12 cellular contexts compared by ENCODE assay signal in the genomic region with DNA sequence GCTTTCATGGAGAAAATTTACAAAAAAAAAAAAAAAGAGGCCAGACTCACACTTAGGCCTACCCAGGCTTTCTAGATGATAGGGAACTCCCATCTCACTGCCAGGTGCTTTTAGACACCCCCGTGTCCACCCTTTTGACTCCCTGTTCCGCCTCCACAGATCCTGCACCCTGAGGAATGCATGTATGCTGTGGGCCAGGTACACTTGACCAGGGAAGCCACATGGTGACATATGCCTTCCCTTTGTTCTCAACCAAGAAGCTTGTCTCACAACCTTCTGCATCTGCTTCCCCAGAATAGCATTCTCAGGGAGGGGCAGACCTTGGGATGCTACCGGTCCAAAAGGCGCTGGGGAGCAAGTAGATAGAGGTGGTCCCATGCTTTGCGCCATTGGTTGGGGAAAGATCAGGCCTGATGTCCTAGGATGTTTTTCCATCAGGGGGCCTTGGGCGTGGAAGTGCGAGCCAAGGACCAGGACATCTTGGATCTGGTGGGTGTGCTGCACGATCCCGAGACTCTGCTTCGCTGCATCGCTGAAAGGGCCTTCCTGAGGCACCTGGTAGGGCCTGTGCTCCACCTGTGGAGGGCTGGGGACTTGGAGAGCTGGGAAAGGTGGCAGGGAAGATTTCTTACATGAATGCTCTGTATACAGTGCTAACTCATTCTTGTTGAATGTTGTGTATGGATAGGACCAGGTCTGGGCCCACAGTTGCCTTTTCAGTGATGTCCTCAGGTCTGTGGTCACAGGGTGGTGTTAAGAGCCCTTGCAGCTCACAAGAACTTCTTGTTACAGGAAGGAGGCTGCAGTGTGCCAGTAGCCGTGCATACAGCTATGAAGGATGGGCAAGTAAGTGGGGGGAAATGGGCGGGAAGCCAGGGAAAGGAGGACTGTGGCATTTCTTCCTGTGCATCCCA. TPM values are rescaled to one million over a fixed set of nuclear protein-coding genes. Genes with fewer than 3 reads are reported as not detected.
DNase-seq lines count a peak whose midpoint lies in the region; ATAC-seq, FAIRE-seq and TF ChIP-seq lines count a peak whose summit lies in the region.
"Had no signal": no experiment of that assay in that cellular context is flagged by ENCODE, and none has a peak within 500 bp of the region (broad histone marks: within the 10 kb centered on the region; RNA-seq: fewer than 3 reads in every experiment).

No MANE protein-coding gene starts in this region.

- H3K36me3 Mint-ChIP-seq in T-helper 2 cell treated with Interferon-gamma antibody and Interleukin-4, amounts not matched to agents 5 μg/mL and 100 μg/mL, for 36 hours (ENCODE audit: low read depth) = peaks cover 46% of the 10 kb centered on the region

- H3K4me1 Mint-ChIP-seq in T-helper 2 cell treated with Interferon-gamma antibody and Interleukin-4, amounts not matched to agents 5 μg/mL and 100 μg/mL, for 36 hours (ENCODE audit: low read depth) = peaks cover 47% of the 10 kb centered on the region

- TF ChIP-seq CTCF in AG04450 (IDR thresholded peaks at IDR 0.05; ENCODE audit: low read depth, low read length) = no peak
- no peak for TF ChIP-seq CTCF in foreskin fibroblast (IDR thresholded peaks at IDR 0.05; ENCODE audit: low read depth, low read length)

- TF ChIP-seq POLR2A in GM12891 (IDR thresholded peaks at IDR 0.05; ENCODE audit: low read depth, low read length) (0 out of 2 replicates have a peak, but pooled peaks have one; percentile 37), GM18505 (IDR thresholded peaks at IDR 0.05; ENCODE audit: borderline replicate concordance, extremely low read depth, insufficient read depth, insufficient read length) (no peak)

- H3K27me3 ChIP-seq in AG04450 (ENCODE audit: control insufficient read depth, insufficient read depth, low read length) = no peaks in the 10 kb centered on the region
- H3K27me3 ChIP-seq: body of pancreas, tibial nerve had no signal

- peak overlapping the region; percentile 93 for H3K4me3 Mint-ChIP-seq in T-helper 2 cell treated with Interferon-gamma antibody and Interleukin-4, amounts not matched to agents 5 μg/mL and 100 μg/mL, for 36 hours

- H3K27me3 Mint-ChIP-seq in T-helper 2 cell treated with Interferon-gamma antibody and Interleukin-4, amounts not matched to agents 5 μg/mL and 100 μg/mL, for 36 hours (ENCODE audit: low read depth) = peaks cover 3% of the 10 kb centered on the region
- H3K27me3 Mint-ChIP-seq: naive B cell had no signal

- POLR2A ChIA-PET in AG04450 (lab: Yijun Ruan, JAX) = interaction anchor here (1.2 kb wide), 1 partner anchor 25 kb away, joined by 5 read pairs; a partner anchor contains a TSS

- no peaks in the 10 kb centered on the region; the same call in 1 of the 2 replicates for H3K9me3 ChIP-seq in AG04450 (ENCODE audit: control insufficient read depth, insufficient read depth, low read length)
- H3K9me3 ChIP-seq: body of pancreas, tibial nerve had no signal

- H3K27ac Mint-ChIP-seq in T-helper 2 cell treated with Interferon-gamma antibody and Interleukin-4, amounts not matched to agents 5 μg/mL and 100 μg/mL, for 36 hours = peak overlapping the region; percentile 64

- CTCF ChIA-PET in AG04450 (lab: Charles Lee) = interaction anchor here (0.7 to 1.9 kb wide), 4 partner anchors 10 to 113 kb away, joined by 3 to 5 read pairs (median 4); a partner anchor contains a TSS

- no peak for FAIRE-seq in GM12891 (lab: Jason Lieb, UNC)

- H3K27ac ChIP-seq in AG04450 (ENCODE audit: low read depth, low read length) = peak overlapping the region; percentile 21

- H3K4me3 ChIP-seq in AG04450 (ENCODE audit: low read depth, low read length) (peak overlapping the region; percentile 76), foreskin fibroblast (ENCODE audit: low read depth in 1 of 2, low read length in 2 of 2) (peak overlapping the region; percentile 70 to 83)
- H3K4me3 ChIP-seq: body of pancreas, tibial nerve had no signal

- H3K9me3 Mint-ChIP-seq in T-helper 2 cell treated with Interferon-gamma antibody and Interleukin-4, amounts not matched to agents 5 μg/mL and 100 μg/mL, for 36 hours = no peaks in the 10 kb centered on the region
- H3K9me3 Mint-ChIP-seq: naive B cell had no signal

- no peak for DNase-seq in AG04450 (ENCODE audit: low read depth, low spot score)
- DNase-seq in GM12891 (ENCODE audit: insufficient read length, low spot score) = no peak
- no peak for DNase-seq in T-helper 2 cell treated with Interferon-gamma antibody and Interleukin-4, amounts not matched to agents 5 μg/mL and 100 μg/mL, for 36 hours (ENCODE audit: low spot score)
- DNase-seq in foreskin fibroblast = no peak
- DNase-seq in cerebellum (ENCODE audit: low spot score) = no peak
- DNase-seq: body of pancreas, naive B cell, NCI-H226 had no signal

- ATAC-seq in HG03175 (IDR thresholded peaks at IDR 0.05; ENCODE audit: unreplicated experiment) (no peak), GM18505 (IDR thresholded peaks at IDR 0.05; ENCODE audit: unreplicated experiment) (no peak), HG03442 (IDR thresholded peaks at IDR 0.05; ENCODE audit: unreplicated experiment) (no peak)
- ATAC-seq: body of pancreas had no signal

TF ChIP-seq in GM12891, 5 proteins besides CTCF, POLR2A, EP300 and RAD21:
- TF ChIP-seq POU2F2 (IDR thresholded peaks at IDR 0.05; ENCODE audit: low read depth, low read length) = no peak
- TF ChIP-seq SPI1 (IDR thresholded peaks at IDR 0.05; ENCODE audit: low read depth, low read length) = no peak
- TF ChIP-seq POLR2AphosphoS5 (IDR thresholded peaks at IDR 0.05; ENCODE audit: low read depth, low read length) = no peak; the same call in 1 of the 2 replicates
- no peak for TF ChIP-seq TAF1 (IDR thresholded peaks at IDR 0.05; ENCODE audit: low read depth, low read length)
- no peak for TF ChIP-seq PAX5 (IDR thresholded peaks at IDR 0.05; ENCODE audit: insufficient read depth, low read length, severe bottlenecking)

RNA-seq across cellular contexts. Expression of a gene that starts 7.5 kb away (rescaled TPM):
- 38.5 and 43.3 TPM in 2 replicates for polyA plus RNA-seq in AG04450 (2011; rRNA removed)
- polyA minus RNA-seq in AG04450 (2011; rRNA and poly(A)+ RNA removed) = 28.5 and 33.3 TPM in 2 replicates
- 31.2 TPM for polyA plus RNA-seq in GM12891 (2012; ENCODE audit: low read depth, missing spikeins)
- total RNA-seq in cerebellum = 4.9 TPM

RNA-seq across cellular contexts. Expression of a gene that starts 9.4 kb away (rescaled TPM):
- 59.2 and 62.5 TPM in 2 replicates for polyA plus RNA-seq in AG04450 (2011; rRNA removed)
- 66.5 and 79.0 TPM in 2 replicates for polyA minus RNA-seq in AG04450 (2011; rRNA and poly(A)+ RNA removed)
- 14.3 TPM for polyA plus RNA-seq in GM12891 (2012; ENCODE audit: low read depth, missing spikeins)
- total RNA-seq in cerebellum = 12.0 TPM

RNA-seq across cellular contexts. Expression of a gene that starts 14.9 kb away (rescaled TPM):
- 2.8 and 3.4 TPM in 2 replicates for polyA plus RNA-seq in AG04450 (2011; rRNA removed)
- polyA minus RNA-seq in AG04450 (2011; rRNA and poly(A)+ RNA removed) = 8.3 and 11.9 TPM in 2 replicates
- polyA plus RNA-seq in GM12891 (2012; ENCODE audit: low read depth, missing spikeins) = 3.7 TPM
- total RNA-seq in cerebellum = 6.2 TPM

RNA-seq across cellular contexts. Expression of a gene that starts 24.6 kb away (rescaled TPM):
- polyA plus RNA-seq in AG04450 (2011; rRNA removed) = 9.9 and 19.9 TPM in 2 replicates
- 24.7 and 32.8 TPM in 2 replicates for polyA minus RNA-seq in AG04450 (2011; rRNA and poly(A)+ RNA removed)
- polyA plus RNA-seq in GM12891 (2012; ENCODE audit: low read depth, missing spikeins) = 31.6 TPM
- 20.6 TPM for total RNA-seq in cerebellum

RNA-seq across cellular contexts. Expression of a gene that starts 29.2 kb away (rescaled TPM):
- polyA plus RNA-seq in AG04450 (2011; rRNA removed) = 14.9 and 16.4 TPM in 2 replicates
- 26.7 and 33.9 TPM in 2 replicates for polyA minus RNA-seq in AG04450 (2011; rRNA and poly(A)+ RNA removed)
- polyA plus RNA-seq in GM12891 (2012; ENCODE audit: low read depth, missing spikeins) = 9.4 TPM
- 31.0 TPM for total RNA-seq in cerebellum
